In genomic region chr6:170097505-170098427, GRCh38 we compare ENCODE assay signal across 19 cellular contexts.
DNase-seq lines count a peak whose midpoint lies in the region; ATAC-seq, FAIRE-seq and TF ChIP-seq lines count a peak whose summit lies in the region.
"Had no signal": no experiment of that assay in that cellular context is flagged by ENCODE, and none has a peak within 500 bp of the region (broad histone marks: within the 10 kb centered on the region; RNA-seq: fewer than 3 reads in every experiment).

No MANE protein-coding gene starts in this region.

- DNase-seq in Daoy (ENCODE audit: low read depth) = peak; percentile 1
- peak; percentile 40 for DNase-seq in activated CD8-positive, alpha-beta memory T cell treated with anti-CD3 and anti-CD28 coated beads, Interleukin-2, amount 50 U/mL, for 48 hours
- peak; percentile 61 for DNase-seq in kidney
- DNase-seq in psoas muscle = peak in 1 of 2 donors; percentile 35
- no peak for DNase-seq in D721Med (ENCODE audit: insufficient read length, low spot score)
- DNase-seq in NCI-H82 (lab: John Stamatoyannopoulos, UW) = no peak
- no peak for DNase-seq in superior temporal gyrus (ENCODE audit: extremely low spot score)
- DNase-seq: activated gamma-delta T cell; cortex of kidney; NCI-H187; stimulated activated CD4-positive, alpha-beta T cell treated with anti-CD3 and anti-CD28 coated beads, Interleukin-1b, Interleukin-23, amount 100 ng/mL, for 48 hours had no signal

- no peak for FAIRE-seq in kidney (lab: Jason Lieb, UNC)
- FAIRE-seq in D721Med (lab: Jason Lieb, UNC) = no peak

- intact Hi-C loops in kidney (cut with DNase I) = no loop called here
- intact Hi-C loops in psoas muscle (cut with DNase I) = no loop called here

- no peaks in the 10 kb centered on the region for H3K36me3 ChIP-seq in kidney (ENCODE audit: control insufficient read depth in 1 of 2, insufficient read depth in 2 of 2, low read length in 2 of 2)
- no peaks in the 10 kb centered on the region for H3K36me3 ChIP-seq in psoas muscle (ENCODE audit: insufficient read depth in 1 of 2, low read depth in 1 of 2)
- H3K36me3 ChIP-seq: ascending aorta, gastroesophageal sphincter, right lobe of liver had no signal

- ATAC-seq in psoas muscle = peak in 3 of 4 donors; percentile 11 to 26 (median 17)
- no peak for ATAC-seq in HG03159 (IDR thresholded peaks at IDR 0.05; ENCODE audit: unreplicated experiment)
- ATAC-seq: gastroesophageal sphincter; naive thymus-derived CD4-positive, alpha-beta T cell; right lobe of liver; T-cell had no signal

- H3K9me3 ChIP-seq in kidney (ENCODE audit: control insufficient read depth in 1 of 2, low read length in 2 of 2) = no peaks in the 10 kb centered on the region
- H3K9me3 ChIP-seq in psoas muscle = no peaks in the 10 kb centered on the region
- H3K9me3 ChIP-seq: ascending aorta, gastroesophageal sphincter, right lobe of liver had no signal

- WGBS in psoas muscle, 3 donors = 77 to 85% (median 85%) methylated on average over 21 to 22 of the region's 22 CpGs

- H3K4me1 ChIP-seq in kidney (ENCODE audit: control insufficient read depth in 1 of 2, insufficient read depth in 1 of 2, low read depth in 1 of 2, low read length in 2 of 2) (no peaks in the 10 kb centered on the region), psoas muscle (peaks cover 16% of the 10 kb centered on the region)
- H3K4me1 ChIP-seq: right lobe of liver had no signal

- H3K27me3 ChIP-seq in psoas muscle (ENCODE audit: insufficient read depth in 3 of 3, low read length in 2 of 3) = no peaks in the 10 kb centered on the region
- H3K27me3 ChIP-seq: ascending aorta, gastroesophageal sphincter, right lobe of liver had no signal

- H3K4me3 ChIP-seq in kidney (ENCODE audit: low read length in 2 of 2) (no peak overlapping the region), psoas muscle (no peak overlapping the region)
- H3K4me3 ChIP-seq: ascending aorta, gastroesophageal sphincter, lung, right lobe of liver had no signal

- TF ChIP-seq CTCF in kidney (IDR thresholded peaks at IDR 0.05; ENCODE audit: borderline replicate concordance, extremely low read depth, insufficient read depth) (no peak), psoas muscle (IDR thresholded peaks at IDR 0.05) (no peak), D721Med (IDR thresholded peaks at IDR 0.05; ENCODE audit: insufficient read depth, missing control alignments) (no peak)

- H3K27ac ChIP-seq in kidney (ENCODE audit: low read depth in 2 of 2, low read length in 2 of 2) (no peak overlapping the region), psoas muscle (no peak overlapping the region)
- H3K27ac ChIP-seq: right lobe of liver, RWPE1 had no signal

- no peak overlapping the region for H3K9ac ChIP-seq in kidney (ENCODE audit: low read length in 2 of 2)

Comparison
In these comparisons a context has a peak if more than half of its experiments do, and no peak if none do; other contexts are left out.
1. DNase-seq: peak in Daoy (single experiment), activated CD8-positive, alpha-beta memory T cell treated with anti-CD3 and anti-CD28 coated beads, Interleukin-2, amount 50 U/mL, for 48 hours (single experiment) and kidney (single experiment); none in D721Med (single experiment), NCI-H82 (single experiment) and superior temporal gyrus (single experiment).